ENCODE assay signal across 33 cellular contexts in the genomic region with DNA sequence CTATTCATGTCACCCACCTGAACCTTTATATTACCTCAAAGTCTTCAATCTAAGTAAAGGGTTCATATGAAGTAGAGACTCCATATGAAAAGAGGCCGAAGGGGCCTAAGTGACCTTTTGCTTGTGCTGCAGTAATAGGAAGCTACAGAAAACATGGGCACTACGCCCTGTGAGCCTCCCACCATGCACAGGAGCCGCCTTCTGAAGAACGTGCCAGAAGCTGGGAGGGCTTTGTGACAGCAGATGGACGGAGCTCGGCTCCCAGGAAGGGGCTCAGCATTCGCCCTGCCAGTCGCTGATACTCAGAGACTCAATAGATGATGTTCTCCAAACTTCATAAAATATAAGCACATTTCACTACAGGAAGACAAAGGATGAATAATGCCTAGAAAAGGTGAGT. TPM values are rescaled to one million over a fixed set of nuclear protein-coding genes. Genes with fewer than 3 reads are reported as not detected.
"Had no signal": no experiment of that assay in that cellular context is flagged by ENCODE, and none has a peak within 500 bp of the region (broad histone marks: within the 10 kb centered on the region; RNA-seq: fewer than 3 reads in every experiment).

No MANE protein-coding gene starts in this region.

- ATAC-seq: natural killer cell treated with Interleukin-12 subunit alpha and Interleukin-12 subunit beta and Interleukin-15 and Interleukin-18, amount 100 ng/mL, for 72 hours; psoas muscle; right lobe of liver; stimulated activated effector memory CD8-positive, alpha-beta T cell treated with anti-CD3 and anti-CD28 coated beads, Interleukin-12 subunit alpha, Interleukin-12 subunit beta, amount 100 ng/mL, for 72 hours; stimulated activated naive B cell treated with anti-CD40 and anti-IgM and Interleukin-4, amounts not matched to agents 10 μg/mL and 1 μg/mL and 100 μg/mL, for 72 hours had no signal

- H3K4me1 Mint-ChIP-seq: neural progenitor cell; stimulated activated naive B cell treated with anti-CD40 and anti-IgM and Interleukin-4, amounts not matched to agents 10 μg/mL and 1 μg/mL and 100 μg/mL, for 72 hours had no signal

- H3K4me3 Mint-ChIP-seq: natural killer cell treated with Interleukin-12 subunit alpha and Interleukin-12 subunit beta and Interleukin-15 and Interleukin-18, amount 100 ng/mL, for 72 hours; neural progenitor cell; stimulated activated effector memory CD8-positive, alpha-beta T cell treated with anti-CD3 and anti-CD28 coated beads, Interleukin-12 subunit alpha, Interleukin-12 subunit beta, amount 100 ng/mL, for 72 hours; stimulated activated naive B cell treated with anti-CD40 and anti-IgM and Interleukin-4, amounts not matched to agents 10 μg/mL and 1 μg/mL and 100 μg/mL, for 72 hours; stimulated activated naive CD8-positive, alpha-beta T cell treated with anti-CD3 and anti-CD28 coated beads, Interleukin-15, Interleukin-2, amounts not matched to agents 100 ng/mL and 50 ng/mL, for 24 hours had no signal

- H3K27me3 Mint-ChIP-seq: natural killer cell treated with Interleukin-12 subunit alpha and Interleukin-12 subunit beta and Interleukin-15 and Interleukin-18, amount 100 ng/mL, for 72 hours; progenitor cell of endocrine pancreas; stimulated activated naive B cell treated with anti-CD40 and anti-IgM and Interleukin-4, amounts not matched to agents 10 μg/mL and 1 μg/mL and 100 μg/mL, for 72 hours; stimulated activated naive CD8-positive, alpha-beta T cell treated with anti-CD3 and anti-CD28 coated beads, Interleukin-15, Interleukin-2, amounts not matched to agents 100 ng/mL and 50 ng/mL, for 24 hours had no signal

- DNase-seq: occipital lobe; ovary; posterior cingulate gyrus; psoas muscle; right cardiac atrium; right lobe of liver; sigmoid colon; small intestine; stimulated activated CD4-positive, alpha-beta T cell treated with anti-CD3 and anti-CD28 coated beads, Interleukin-15, amount 100 ng/mL, for 24 hours; stimulated activated CD4-positive, alpha-beta T cell treated with anti-CD3 and anti-CD28 coated beads, Interleukin-2, amount 100 ng/mL, for 24 hours; stimulated activated CD4-positive, alpha-beta T cell treated with anti-CD3 and anti-CD28 coated beads, Interleukin-2, amount 100 ng/mL, for 48 hours; stimulated activated CD4-positive, alpha-beta T cell treated with anti-CD3 and anti-CD28 coated beads, Interleukin-4, amount 100 ng/mL, for 24 hours; stimulated activated naive B cell treated with anti-CD40 and anti-IgM and Interleukin-4, amounts not matched to agents 10 μg/mL and 1 μg/mL and 100 μg/mL, for 72 hours; stimulated activated naive CD4-positive, alpha-beta T cell treated with Interleukin-2 at 50 U/mL for 16 hours; stomach; thyroid gland; trophoblast cell; upper lobe of left lung had no signal

- H3K27me3 ChIP-seq: neural progenitor cell, ovary, right lobe of liver, sigmoid colon, stomach, thyroid gland, tibial nerve, upper lobe of left lung, vagina had no signal

- H3K36me3 ChIP-seq: neural progenitor cell, ovary had no signal

- FAIRE-seq: small intestine, urothelium cell line had no signal

- H3K27ac Mint-ChIP-seq: natural killer cell treated with Interleukin-12 subunit alpha and Interleukin-12 subunit beta and Interleukin-15 and Interleukin-18, amount 100 ng/mL, for 72 hours; neural progenitor cell; progenitor cell of endocrine pancreas; stimulated activated effector memory CD8-positive, alpha-beta T cell treated with anti-CD3 and anti-CD28 coated beads, Interleukin-12 subunit alpha, Interleukin-12 subunit beta, amount 100 ng/mL, for 72 hours; stimulated activated naive B cell treated with anti-CD40 and anti-IgM and Interleukin-4, amounts not matched to agents 10 μg/mL and 1 μg/mL and 100 μg/mL, for 72 hours; stimulated activated naive CD8-positive, alpha-beta T cell treated with anti-CD3 and anti-CD28 coated beads, Interleukin-15, Interleukin-2, amounts not matched to agents 100 ng/mL and 50 ng/mL, for 24 hours had no signal

- H3K4me3 ChIP-seq: neural progenitor cell, ovary, psoas muscle, right lobe of liver, sigmoid colon, stomach, thoracic aorta, thyroid gland, tibial nerve, upper lobe of left lung, vagina had no signal

- H3K9me3 Mint-ChIP-seq: natural killer cell treated with Interleukin-12 subunit alpha and Interleukin-12 subunit beta and Interleukin-15 and Interleukin-18, amount 100 ng/mL, for 72 hours; neural progenitor cell; stimulated activated effector memory CD8-positive, alpha-beta T cell treated with anti-CD3 and anti-CD28 coated beads, Interleukin-12 subunit alpha, Interleukin-12 subunit beta, amount 100 ng/mL, for 72 hours; stimulated activated naive B cell treated with anti-CD40 and anti-IgM and Interleukin-4, amounts not matched to agents 10 μg/mL and 1 μg/mL and 100 μg/mL, for 72 hours; stimulated activated naive CD8-positive, alpha-beta T cell treated with anti-CD3 and anti-CD28 coated beads, Interleukin-15, Interleukin-2, amounts not matched to agents 100 ng/mL and 50 ng/mL, for 24 hours had no signal

RNA-seq across cellular contexts. Expression of a gene that starts 36.8 kb away (rescaled TPM):
- total RNA-seq: osteoblast, skeletal muscle tissue, stomach, temporal lobe had no signal

RNA-seq across cellular contexts. Expression of a gene that starts 46.9 kb away (rescaled TPM):
- total RNA-seq: natural killer cell treated with Interleukin-12 subunit alpha and Interleukin-12 subunit beta and Interleukin-15 and Interleukin-18, amount 100 ng/mL, for 72 hours; occipital lobe; osteoblast; ovary; renal cortical epithelial cell; right lobe of liver; sigmoid colon; subcutaneous adipose tissue; temporal lobe; thoracic aorta; thyroid gland; tibial nerve; ureter; vagina had no signal
